ENCODE assay signal across 30 cellular contexts in genomic region chr4:186079698-186080097, GRCh38. TPM values are rescaled to one million over a fixed set of nuclear protein-coding genes. Genes with fewer than 3 reads are reported as not detected.
DNase-seq lines count a peak whose midpoint lies in the region; ATAC-seq, FAIRE-seq and TF ChIP-seq lines count a peak whose summit lies in the region.
"Had no signal": no experiment of that assay in that cellular context is flagged by ENCODE, and none has a peak within 500 bp of the region (broad histone marks: within the 10 kb centered on the region; RNA-seq: fewer than 3 reads in every experiment).

No MANE protein-coding gene starts in this region.

- H3K4me1 ChIP-seq in HepG2 (ENCODE audit: insufficient read depth, low read length) (peaks cover 12% of the 10 kb centered on the region), right lobe of liver (no peaks in the 10 kb centered on the region), body of pancreas (no peaks in the 10 kb centered on the region)
- H3K4me1 ChIP-seq: psoas muscle, SJCRH30 had no signal

- no peak for TF ChIP-seq EP300 in HepG2 (IDR thresholded peaks at IDR 0.05; ENCODE audit: low read depth in 2 of 2, low read length in 2 of 2)
- TF ChIP-seq EP300 in HepG2 (CRISPR knock-in tag; IDR thresholded peaks at IDR 0.05; ENCODE audit: borderline replicate concordance), result no peak

- H3K27ac ChIP-seq in HepG2 (ENCODE audit: extremely low read length, insufficient read depth, low read length) (no peak overlapping the region), right lobe of liver (no peak overlapping the region), body of pancreas (peak overlapping the region in 3 of 4 donors; percentile 33 to 66 (median 45))
- H3K27ac ChIP-seq: epithelial cell of prostate, heart left ventricle, psoas muscle, SJCRH30 had no signal

- no peaks in the 10 kb centered on the region for H3K36me3 ChIP-seq in HepG2 (replicated peaks in 1 of 2; ENCODE audit: control insufficient read depth in 1 of 2, insufficient read depth in 2 of 2, low read length in 2 of 2)
- H3K36me3 ChIP-seq in right lobe of liver, result peaks cover 0 to 13% (median 0%) of the 10 kb centered on the region in 4 donors
- no peaks in the 10 kb centered on the region for H3K36me3 ChIP-seq in body of pancreas (replicated peaks in 1 of 2; ENCODE audit: insufficient read depth in 1 of 2, low read depth in 2 of 2)
- H3K36me3 ChIP-seq: SJCRH30 had no signal

- 4% methylated on average over 7 of the region's 9 CpGs for WGBS in HepG2 (ENCODE audit: low lambda C conversion rate)
- WGBS in right lobe of liver (ENCODE audit: insufficient coverage, low coverage, low lambda C conversion rate, missing lambda C conversion rate), result 75% methylated on average over 7 of the region's 9 CpGs
- WGBS in body of pancreas, 2 donors, result 63 to 76% methylated on average over 9 of the region's 9 CpGs

- no peak for FAIRE-seq in HepG2 (lab: Jason Lieb, UNC)
- FAIRE-seq: colon, K562 had no signal

- no peaks in the 10 kb centered on the region for H4K20me1 ChIP-seq in HepG2 (ENCODE audit: insufficient read depth, low read length)

- TF ChIP-seq RAD21 in HepG2 (CRISPR knock-in tag; IDR thresholded peaks at IDR 0.05), result no peak

- H3K9me3 Mint-ChIP-seq in nephron progenitor cell, result peaks cover 3% of the 10 kb centered on the region
- H3K9me3 Mint-ChIP-seq in activated naive CD4-positive, alpha-beta T cell treated with anti-CD3 and anti-CD28 coated beads for 36 hours, result no peaks in the 10 kb centered on the region
- H3K9me3 Mint-ChIP-seq: activated CD4-positive, alpha-beta memory T cell treated with anti-CD3 and anti-CD28 coated beads for 36 hours; activated naive CD4-positive, alpha-beta T cell treated with anti-CD3 and anti-CD28 coated beads, Interleukin-2, amount 50 U/mL, for 24 hours; CD4-positive, alpha-beta memory T cell; stimulated activated naive CD8-positive, alpha-beta T cell treated with anti-CD3 and anti-CD28 coated beads, Interleukin-15, amount 100 ng/mL, for 72 hours; T-cell had no signal

- H3K36me3 Mint-ChIP-seq in nephron progenitor cell (ENCODE audit: low read depth), result no peaks in the 10 kb centered on the region
- no peaks in the 10 kb centered on the region for H3K36me3 Mint-ChIP-seq in activated naive CD4-positive, alpha-beta T cell treated with anti-CD3 and anti-CD28 coated beads for 36 hours (ENCODE audit: low read depth)
- H3K36me3 Mint-ChIP-seq: activated CD4-positive, alpha-beta memory T cell treated with anti-CD3 and anti-CD28 coated beads for 36 hours had no signal

- H3K4me3 Mint-ChIP-seq in nephron progenitor cell, result peak overlapping the region; percentile 2
- no peak overlapping the region for H3K4me3 Mint-ChIP-seq in activated naive CD4-positive, alpha-beta T cell treated with anti-CD3 and anti-CD28 coated beads for 36 hours
- H3K4me3 Mint-ChIP-seq: activated CD4-positive, alpha-beta memory T cell treated with anti-CD3 and anti-CD28 coated beads for 36 hours; activated naive CD4-positive, alpha-beta T cell treated with anti-CD3 and anti-CD28 coated beads, Interleukin-2, amount 50 U/mL, for 24 hours; CD4-positive, alpha-beta memory T cell; stimulated activated naive CD8-positive, alpha-beta T cell treated with anti-CD3 and anti-CD28 coated beads, Interleukin-15, amount 100 ng/mL, for 72 hours; T-cell had no signal

- ATAC-seq in HepG2 (peak; percentile 61), right lobe of liver (no peak), body of pancreas (no peak), HG02623 (IDR thresholded peaks at IDR 0.05; ENCODE audit: unreplicated experiment) (no peak)
- ATAC-seq: K562, psoas muscle, T-cell had no signal

- H3K9ac ChIP-seq in HepG2 (ENCODE audit: insufficient read depth, low read depth, low read length), result no peak overlapping the region

- POLR2A ChIA-PET in HepG2 (lab: Yijun Ruan, JAX), result no interaction called here

- H2AFZ ChIP-seq in HepG2 (ENCODE audit: low read length), result no peak overlapping the region

- H3K4me3 ChIP-seq in HepG2 (replicated peaks in 1 of 3; ENCODE audit: insufficient read depth in 1 of 3, low read depth in 2 of 3, low read length in 3 of 3), result peak overlapping the region; percentile 11 to 61 (median 17); a peak in 3 of 6 replicates
- no peak overlapping the region for H3K4me3 ChIP-seq in right lobe of liver
- H3K4me3 ChIP-seq in body of pancreas, result no peak overlapping the region
- H3K4me3 ChIP-seq: heart left ventricle, K562, psoas muscle, SJCRH30 had no signal

- CTCF ChIA-PET in HepG2 (lab: Yijun Ruan, JAX; ENCODE audit: low intra/inter-chr PET ratio, low total read pairs), result no interaction called here
- CTCF ChIA-PET in activated naive CD4-positive, alpha-beta T cell treated with anti-CD3 and anti-CD28 coated beads for 36 hours (lab: Charles Lee), result interaction anchor here (1.1 kb wide), 1 partner anchor 48 kb away, joined by 3 read pairs; no protein-coding TSS in a partner anchor

- no peak overlapping the region for H3K27ac Mint-ChIP-seq in nephron progenitor cell
- no peak overlapping the region for H3K27ac Mint-ChIP-seq in activated naive CD4-positive, alpha-beta T cell treated with anti-CD3 and anti-CD28 coated beads for 36 hours
- H3K27ac Mint-ChIP-seq: activated CD4-positive, alpha-beta memory T cell treated with anti-CD3 and anti-CD28 coated beads for 36 hours; activated naive CD4-positive, alpha-beta T cell treated with anti-CD3 and anti-CD28 coated beads, Interleukin-2, amount 50 U/mL, for 24 hours; CD4-positive, alpha-beta memory T cell; T-cell had no signal

- H3K79me2 ChIP-seq in HepG2 (ENCODE audit: insufficient read depth, low read length), result no peaks in the 10 kb centered on the region

- peak overlapping the region; percentile 59 for H3K4me2 ChIP-seq in HepG2 (ENCODE audit: low read depth, low read length)

- H3K4me1 Mint-ChIP-seq in nephron progenitor cell, result peaks cover 28% of the 10 kb centered on the region
- H3K4me1 Mint-ChIP-seq in activated naive CD4-positive, alpha-beta T cell treated with anti-CD3 and anti-CD28 coated beads for 36 hours (ENCODE audit: low read depth), result no peaks in the 10 kb centered on the region
- H3K4me1 Mint-ChIP-seq: activated naive CD4-positive, alpha-beta T cell treated with anti-CD3 and anti-CD28 coated beads, Interleukin-2, amount 50 U/mL, for 24 hours; stimulated activated naive CD8-positive, alpha-beta T cell treated with anti-CD3 and anti-CD28 coated beads, Interleukin-15, amount 100 ng/mL, for 72 hours; T-cell had no signal

- H3K9me3 ChIP-seq in HepG2 (ENCODE audit: low read length) (no peaks in the 10 kb centered on the region), right lobe of liver (no peaks in the 10 kb centered on the region), body of pancreas (no peaks in the 10 kb centered on the region)
- H3K9me3 ChIP-seq: heart left ventricle, psoas muscle, SJCRH30 had no signal

- BruUV-seq in HepG2 (replicated peaks; lab: Mats Ljungman, UMichigan), result no TSS peak

- intact Hi-C loops in HepG2 (cut with micrococcal nuclease; ENCODE audit: unreplicated experiment) (no loop called here), right lobe of liver (cut with DNase I) (loop anchor here in 1 of 2 donors (10.0 kb wide), 1 partner anchor 55 kb away; no protein-coding TSS in a partner anchor), body of pancreas (cut with DNase I) (no loop called here)
- intact Hi-C loops in activated naive CD4-positive, alpha-beta T cell treated with anti-CD3 and anti-CD28 coated beads for 36 hours (cut with micrococcal nuclease), result no loop called here

- no peak for DNase-seq in HepG2 (ENCODE audit: low spot score)
- no peak for DNase-seq in right lobe of liver
- no peak for DNase-seq in body of pancreas
- DNase-seq in nephron progenitor cell, result no peak
- DNase-seq in NCI-H146 treated with DMSO at 0.1 percent for 48 hours (lab: John Stamatoyannopoulos, UW; ENCODE audit: unreplicated experiment), result no peak
- DNase-seq in activated naive CD4-positive, alpha-beta T cell (lab: John Stamatoyannopoulos, UW), result no peak
- no peak for DNase-seq in activated naive CD4-positive, alpha-beta T cell treated with anti-CD3 and anti-CD28 coated beads for 36 hours
- DNase-seq: activated CD4-positive, alpha-beta memory T cell treated with anti-CD3 and anti-CD28 coated beads for 36 hours; activated CD8-positive, alpha-beta memory T cell treated with anti-CD3 and anti-CD28 coated beads, Interleukin-2, amount 50 U/mL, for 48 hours; AML-193; amygdala; CD4-positive, alpha-beta memory T cell; DMS153; effector CD4-positive, alpha-beta T cell; foreskin fibroblast; heart left ventricle; kidney glomerular epithelial cell; MM.1S; NCI-H1694; NCI-H2171; psoas muscle; SJCRH30; stimulated activated naive CD8-positive, alpha-beta T cell treated with anti-CD3 and anti-CD28 coated beads, Interleukin-15, amount 100 ng/mL, for 72 hours; T-cell had no signal

- peaks cover 1 to 20% of the 10 kb centered on the region in 2 experiments; a peak in 4 of 5 replicates for H3K27me3 ChIP-seq in HepG2 (ENCODE audit: control insufficient read depth in 1 of 2, insufficient read depth in 2 of 2, low read length in 2 of 2)
- no peaks in the 10 kb centered on the region for H3K27me3 ChIP-seq in right lobe of liver
- H3K27me3 ChIP-seq in body of pancreas, result no peaks in the 10 kb centered on the region
- H3K27me3 ChIP-seq: heart left ventricle, SJCRH30 had no signal

- H3K27me3 Mint-ChIP-seq in nephron progenitor cell (ENCODE audit: low read depth, poor library complexity), result peaks cover 7% of the 10 kb centered on the region
- H3K27me3 Mint-ChIP-seq in activated naive CD4-positive, alpha-beta T cell treated with anti-CD3 and anti-CD28 coated beads for 36 hours (ENCODE audit: low read depth), result peaks cover 3% of the 10 kb centered on the region
- H3K27me3 Mint-ChIP-seq: activated CD4-positive, alpha-beta memory T cell treated with anti-CD3 and anti-CD28 coated beads for 36 hours; activated naive CD4-positive, alpha-beta T cell treated with anti-CD3 and anti-CD28 coated beads, Interleukin-2, amount 50 U/mL, for 24 hours; CD4-positive, alpha-beta memory T cell had no signal

- TF ChIP-seq POLR2A in HepG2 (IDR thresholded peaks at IDR 0.05; ENCODE audit: insufficient read depth in 1 of 2, low read depth in 2 of 2, low read length in 2 of 2) (0 out of 4 replicates have a peak, but pooled peaks of 1 of the 2 experiments have one; percentile 19), right lobe of liver (IDR thresholded peaks at IDR 0.05) (no peak), body of pancreas (IDR thresholded peaks at IDR 0.05) (no peak)

- TF ChIP-seq CTCF in HepG2 (CRISPR knock-in tag; IDR thresholded peaks at IDR 0.05) (no peak), right lobe of liver (IDR thresholded peaks at IDR 0.05) (no peak), body of pancreas (IDR thresholded peaks at IDR 0.05) (no peak), nephron progenitor cell (IDR thresholded peaks at IDR 0.05) (no peak)

- in situ Hi-C loops in HepG2 (cut with HindIII; ENCODE audit: extremely low pct_ligation_motif_present, low pct_unique_long_range_greater_than_20kb), result no loop called here

RNA-seq across cellular contexts. Expression of gene TLR3, which starts 10.7 kb away (rescaled TPM):
- total RNA-seq in HepG2 (2016; rRNA removed; fragmentation: Illumina TruSeq; extraction: Trizol), result 0.07 and 0.11 TPM in 2 replicates
- total RNA-seq in HepG2 (2016; cell fraction: cytosol; rRNA removed; fragmentation: Illumina TruSeq; extraction: Trizol; ENCODE audit: low read depth), result not detected in 2 replicates
- total RNA-seq in HepG2 (2016; cell fraction: insoluble cytoplasmic fraction; rRNA removed; fragmentation: Illumina TruSeq; extraction: Trizol), result 0.07 and 0.13 TPM in 2 replicates
- total RNA-seq in HepG2 (2016; cell fraction: membrane; rRNA removed; fragmentation: Illumina TruSeq; extraction: Trizol), result 0.10 TPM in 1 of 2 replicates, not detected in the other
- total RNA-seq in HepG2 (2016; cell fraction: nucleus; rRNA removed; fragmentation: Illumina TruSeq; extraction: Trizol), result 0.22 and 0.31 TPM in 2 replicates
- 0.20 and 0.38 TPM in 2 replicates for polyA plus RNA-seq in HepG2 (2011; rRNA removed)
- 0.20 and 0.45 TPM in 2 replicates for polyA plus RNA-seq in HepG2 (2011; cell fraction: cytosol; rRNA removed)
- polyA plus RNA-seq in HepG2 (2011; cell fraction: nucleus; rRNA removed), result 0.07 TPM in 1 of 2 replicates, not detected in the other
- 0.72 and 1.6 TPM in 2 replicates for polyA plus RNA-seq in HepG2 (2012)
- not detected in 2 replicates for polyA plus RNA-seq in HepG2 (2016; cell fraction: cytosol; fragmentation: Illumina TruSeq; extraction: Trizol; ENCODE audit: low read depth)
- polyA plus RNA-seq in HepG2 (2016; cell fraction: insoluble cytoplasmic fraction; fragmentation: Illumina TruSeq; extraction: Trizol; ENCODE audit: low read depth), result not detected in 2 replicates
- 0.15 TPM in 1 of 2 replicates, not detected in the other for polyA plus RNA-seq in HepG2 (2016; cell fraction: membrane; fragmentation: Illumina TruSeq; extraction: Trizol; ENCODE audit: low read depth)
- not detected in 2 replicates for polyA plus RNA-seq in HepG2 (2016; cell fraction: nucleus; fragmentation: Illumina TruSeq; extraction: Trizol; ENCODE audit: insufficient read depth, low read depth)
- 0.66 and 11.4 TPM in 2 replicates for polyA minus RNA-seq in HepG2 (2011; rRNA and poly(A)+ RNA removed; ENCODE audit: low replicate concordance)
- 0.69 TPM in 1 of 2 replicates, not detected in the other for polyA minus RNA-seq in HepG2 (2011; cell fraction: cytosol; rRNA and poly(A)+ RNA removed)
- polyA minus RNA-seq in HepG2 (2011; cell fraction: nucleus; rRNA and poly(A)+ RNA removed), result 0.25 and 0.52 TPM in 2 replicates
- 10 to 100 TPM in 2 of 6 experiments, 1 to 10 TPM in 4; 6.8 to 14.9 (median 9.2) TPM for total RNA-seq in right lobe of liver
- total RNA-seq in body of pancreas, result 1 to 10 TPM; 2.6 to 4.2 TPM
- not detected for total RNA-seq in activated naive CD4-positive, alpha-beta T cell treated with anti-CD3 and anti-CD28 coated beads for 36 hours
- total RNA-seq: K562, SJCRH30 had no signal

RNA-seq across cellular contexts. Expression of gene FAM149A, which starts 24.8 kb away (rescaled TPM):
- not detected in 2 replicates for total RNA-seq in HepG2 (2016; rRNA removed; fragmentation: Illumina TruSeq; extraction: Trizol)
- not detected in 2 replicates for total RNA-seq in HepG2 (2016; cell fraction: cytosol; rRNA removed; fragmentation: Illumina TruSeq; extraction: Trizol; ENCODE audit: low read depth)
- total RNA-seq in HepG2 (2016; cell fraction: insoluble cytoplasmic fraction; rRNA removed; fragmentation: Illumina TruSeq; extraction: Trizol), result not detected in 2 replicates
- not detected in 2 replicates for total RNA-seq in HepG2 (2016; cell fraction: membrane; rRNA removed; fragmentation: Illumina TruSeq; extraction: Trizol)
- not detected in 2 replicates for total RNA-seq in HepG2 (2016; cell fraction: nucleus; rRNA removed; fragmentation: Illumina TruSeq; extraction: Trizol)
- polyA plus RNA-seq in HepG2 (2011; rRNA removed), result not detected in 2 replicates
- polyA plus RNA-seq in HepG2 (2011; cell fraction: cytosol; rRNA removed), result 0.07 TPM in 1 of 2 replicates, not detected in the other
- polyA plus RNA-seq in HepG2 (2011; cell fraction: nucleus; rRNA removed), result 0.31 TPM in 1 of 2 replicates, not detected in the other
- polyA plus RNA-seq in HepG2 (2012), result not detected in 2 replicates
- not detected in 2 replicates for polyA plus RNA-seq in HepG2 (2016; cell fraction: cytosol; fragmentation: Illumina TruSeq; extraction: Trizol; ENCODE audit: low read depth)
- not detected in 2 replicates for polyA plus RNA-seq in HepG2 (2016; cell fraction: insoluble cytoplasmic fraction; fragmentation: Illumina TruSeq; extraction: Trizol; ENCODE audit: low read depth)
- polyA plus RNA-seq in HepG2 (2016; cell fraction: membrane; fragmentation: Illumina TruSeq; extraction: Trizol; ENCODE audit: low read depth), result not detected in 2 replicates
- polyA plus RNA-seq in HepG2 (2016; cell fraction: nucleus; fragmentation: Illumina TruSeq; extraction: Trizol; ENCODE audit: insufficient read depth, low read depth), result not detected in 2 replicates
- not detected in 2 replicates for polyA minus RNA-seq in HepG2 (2011; rRNA and poly(A)+ RNA removed; ENCODE audit: low replicate concordance)
- polyA minus RNA-seq in HepG2 (2011; cell fraction: cytosol; rRNA and poly(A)+ RNA removed), result not detected in 2 replicates
- not detected in 2 replicates for polyA minus RNA-seq in HepG2 (2011; cell fraction: nucleus; rRNA and poly(A)+ RNA removed)
- total RNA-seq in right lobe of liver, result 10 to 100 TPM; 19.8 to 33.1 (median 23.0) TPM
- 10 to 100 TPM; 20.8 to 51.4 TPM for total RNA-seq in body of pancreas
- total RNA-seq in activated naive CD4-positive, alpha-beta T cell treated with anti-CD3 and anti-CD28 coated beads for 36 hours, result under 1 TPM; 0.36 to 0.42 TPM
- total RNA-seq: K562, RPMI7951 had no signal
- polyA plus RNA-seq: CD4-positive, alpha-beta memory T cell; K562 had no signal

Comparison
In these comparisons a context has a peak if more than half of its experiments do, and no peak if none do; other contexts are left out.
1. H3K4me3 ChIP-seq: peak in HepG2 (3 of 3); none in right lobe of liver (0 of 3) and body of pancreas (0 of 2).
2. RNA of gene FAM149A, which starts 24.8 kb away (total RNA-seq): 20.8 to 51.4 TPM in body of pancreas and 19.8 to 33.1 TPM in right lobe of liver; 0.36 to 0.42 TPM in activated naive CD4-positive, alpha-beta T cell treated with anti-CD3 and anti-CD28 coated beads for 36 hours and not detected in HepG2; every median in the first group is over 10 times any median in the second.
3. H3K27ac ChIP-seq: peak in body of pancreas (3 of 4); none in HepG2 (single experiment) and right lobe of liver (0 of 3).